1 cellular context compared by ENCODE assay signal in the genomic region with DNA sequence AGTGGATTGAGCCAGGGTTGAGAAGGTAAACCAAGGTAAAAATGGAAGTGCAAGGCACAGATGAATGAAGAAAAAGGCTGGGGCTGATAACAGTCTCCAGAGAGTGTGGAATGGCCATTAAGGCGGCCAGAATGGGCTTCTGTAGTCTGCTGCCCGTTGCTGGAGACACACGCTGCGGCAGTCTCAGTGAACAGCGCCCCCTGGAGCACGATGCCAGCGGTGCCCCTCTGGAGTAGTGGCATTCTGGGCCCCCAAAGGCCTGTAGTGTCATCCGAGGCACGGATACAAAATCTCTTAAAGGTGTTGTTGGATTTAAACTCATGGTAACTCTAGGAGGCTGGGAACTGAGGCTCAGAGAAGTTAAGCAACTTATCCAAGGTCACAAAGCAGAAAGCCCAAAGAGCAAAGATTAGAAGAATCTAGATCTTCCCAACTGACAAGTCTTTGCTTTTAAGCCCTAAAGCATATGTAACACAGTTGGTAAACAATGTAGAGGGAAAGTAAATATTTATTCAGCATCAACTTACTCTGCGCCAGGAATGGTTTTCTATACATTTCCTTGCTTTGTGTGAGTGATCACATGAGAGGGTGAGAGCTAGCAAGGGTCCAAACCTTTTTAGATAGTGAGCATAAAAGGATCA.
A peak's percentile ranks its signal among the peaks of the same experiment; 100 is the strongest.
TF ChIP-seq lines count a peak whose summit lies in the region.

No MANE protein-coding gene starts in this region.

TF ChIP-seq in GM23338, 12 proteins besides CTCF, POLR2A, EP300 and RAD21:
- TF ChIP-seq, protein P1, sequence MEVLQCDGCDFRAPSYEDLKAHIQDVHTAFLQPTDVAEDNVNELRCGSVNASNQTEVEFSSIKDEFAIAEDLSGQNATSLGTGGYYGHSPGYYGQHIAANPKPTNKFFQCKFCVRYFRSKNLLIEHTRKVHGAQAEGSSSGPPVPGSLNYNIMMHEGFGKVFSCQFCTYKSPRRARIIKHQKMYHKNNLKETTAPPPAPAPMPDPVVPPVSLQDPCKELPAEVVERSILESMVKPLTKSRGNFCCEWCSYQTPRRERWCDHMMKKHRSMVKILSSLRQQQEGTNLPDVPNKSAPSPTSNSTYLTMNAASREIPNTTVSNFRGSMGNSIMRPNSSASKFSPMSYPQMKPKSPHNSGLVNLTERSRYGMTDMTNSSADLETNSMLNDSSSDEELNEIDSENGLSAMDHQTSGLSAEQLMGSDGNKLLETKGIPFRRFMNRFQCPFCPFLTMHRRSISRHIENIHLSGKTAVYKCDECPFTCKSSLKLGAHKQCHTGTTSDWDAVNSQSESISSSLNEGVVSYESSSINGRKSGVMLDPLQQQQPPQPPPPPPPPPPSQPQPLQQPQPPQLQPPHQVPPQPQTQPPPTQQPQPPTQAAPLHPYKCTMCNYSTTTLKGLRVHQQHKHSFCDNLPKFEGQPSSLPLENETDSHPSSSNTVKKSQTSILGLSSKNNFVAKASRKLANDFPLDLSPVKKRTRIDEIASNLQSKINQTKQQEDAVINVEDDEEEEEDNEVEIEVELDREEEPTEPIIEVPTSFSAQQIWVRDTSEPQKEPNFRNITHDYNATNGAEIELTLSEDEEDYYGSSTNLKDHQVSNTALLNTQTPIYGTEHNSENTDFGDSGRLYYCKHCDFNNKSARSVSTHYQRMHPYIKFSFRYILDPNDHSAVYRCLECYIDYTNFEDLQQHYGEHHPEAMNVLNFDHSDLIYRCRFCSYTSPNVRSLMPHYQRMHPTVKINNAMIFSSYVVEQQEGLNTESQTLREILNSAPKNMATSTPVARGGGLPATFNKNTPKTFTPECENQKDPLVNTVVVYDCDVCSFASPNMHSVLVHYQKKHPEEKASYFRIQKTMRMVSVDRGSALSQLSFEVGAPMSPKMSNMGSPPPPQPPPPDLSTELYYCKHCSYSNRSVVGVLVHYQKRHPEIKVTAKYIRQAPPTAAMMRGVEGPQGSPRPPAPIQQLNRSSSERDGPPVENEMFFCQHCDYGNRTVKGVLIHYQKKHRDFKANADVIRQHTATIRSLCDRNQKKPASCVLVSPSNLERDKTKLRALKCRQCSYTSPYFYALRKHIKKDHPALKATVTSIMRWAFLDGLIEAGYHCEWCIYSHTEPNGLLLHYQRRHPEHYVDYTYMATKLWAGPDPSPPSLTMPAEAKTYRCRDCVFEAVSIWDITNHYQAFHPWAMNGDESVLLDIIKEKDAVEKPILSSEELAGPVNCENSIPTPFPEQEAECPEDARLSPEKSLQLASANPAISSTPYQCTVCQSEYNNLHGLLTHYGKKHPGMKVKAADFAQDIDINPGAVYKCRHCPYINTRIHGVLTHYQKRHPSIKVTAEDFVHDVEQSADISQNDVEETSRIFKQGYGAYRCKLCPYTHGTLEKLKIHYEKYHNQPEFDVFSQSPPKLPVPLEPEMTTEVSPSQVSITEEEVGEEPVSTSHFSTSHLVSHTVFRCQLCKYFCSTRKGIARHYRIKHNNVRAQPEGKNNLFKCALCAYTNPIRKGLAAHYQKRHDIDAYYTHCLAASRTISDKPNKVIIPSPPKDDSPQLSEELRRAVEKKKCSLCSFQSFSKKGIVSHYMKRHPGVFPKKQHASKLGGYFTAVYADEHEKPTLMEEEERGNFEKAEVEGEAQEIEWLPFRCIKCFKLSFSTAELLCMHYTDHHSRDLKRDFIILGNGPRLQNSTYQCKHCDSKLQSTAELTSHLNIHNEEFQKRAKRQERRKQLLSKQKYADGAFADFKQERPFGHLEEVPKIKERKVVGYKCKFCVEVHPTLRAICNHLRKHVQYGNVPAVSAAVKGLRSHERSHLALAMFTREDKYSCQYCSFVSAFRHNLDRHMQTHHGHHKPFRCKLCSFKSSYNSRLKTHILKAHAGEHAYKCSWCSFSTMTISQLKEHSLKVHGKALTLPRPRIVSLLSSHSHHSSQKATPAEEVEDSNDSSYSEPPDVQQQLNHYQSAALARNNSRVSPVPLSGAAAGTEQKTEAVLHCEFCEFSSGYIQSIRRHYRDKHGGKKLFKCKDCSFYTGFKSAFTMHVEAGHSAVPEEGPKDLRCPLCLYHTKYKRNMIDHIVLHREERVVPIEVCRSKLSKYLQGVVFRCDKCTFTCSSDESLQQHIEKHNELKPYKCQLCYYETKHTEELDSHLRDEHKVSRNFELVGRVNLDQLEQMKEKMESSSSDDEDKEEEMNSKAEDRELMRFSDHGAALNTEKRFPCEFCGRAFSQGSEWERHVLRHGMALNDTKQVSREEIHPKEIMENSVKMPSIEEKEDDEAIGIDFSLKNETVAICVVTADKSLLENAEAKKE (CRISPR knock-in tag; IDR thresholded peaks at IDR 0.05), result peak; percentile 31; the same call in 1 of the 2 replicates
- no peak for TF ChIP-seq NANOG (IDR thresholded peaks at IDR 0.05; ENCODE audit: borderline replicate concordance)
TF ChIP-seq in GM23338: peak in this region for 1.
